14 cellular contexts compared by ENCODE assay signal in the genomic region with DNA sequence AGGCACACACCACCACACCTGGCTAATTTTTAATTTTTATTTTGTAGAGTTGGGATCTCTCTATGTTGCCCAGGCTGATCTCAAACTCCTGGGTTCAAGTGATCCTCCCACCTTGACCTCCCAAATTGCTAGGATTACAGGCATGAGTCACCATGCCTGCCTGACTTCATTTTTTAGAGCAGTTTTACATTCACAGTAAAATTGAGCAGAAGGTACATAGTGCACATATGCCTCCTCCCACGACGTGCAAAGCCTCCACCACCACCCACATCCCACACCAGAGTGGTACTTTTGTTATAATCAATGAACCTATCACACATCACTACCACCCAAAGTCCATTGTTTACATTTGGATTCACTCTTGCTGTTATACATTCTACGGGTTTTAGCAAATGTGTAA.
"Had no signal": no experiment of that assay in that cellular context is flagged by ENCODE, and none has a peak within 500 bp of the region (broad histone marks: within the 10 kb centered on the region; RNA-seq: fewer than 3 reads in every experiment).

No MANE protein-coding gene starts in this region.

- ATAC-seq: left lobe of liver had no signal

- H3K36me3 Mint-ChIP-seq: naive B cell had no signal

- H3K27ac Mint-ChIP-seq: nephron progenitor cell had no signal

- H3K4me3 Mint-ChIP-seq: naive B cell, nephron progenitor cell had no signal

- H3K27ac ChIP-seq: coronary artery, upper lobe of left lung had no signal

- H3K36me3 ChIP-seq: upper lobe of left lung had no signal

- H3K4me3 ChIP-seq: coronary artery, upper lobe of left lung had no signal

- H3K9me3 ChIP-seq: upper lobe of left lung had no signal

- H3K27me3 ChIP-seq: upper lobe of left lung had no signal

- DNase-seq: central memory CD4-positive, alpha-beta T cell; effector CD4-positive, alpha-beta T cell; foreskin melanocyte; hippocampal formation; mammary epithelial cell; midbrain; naive B cell; nephron progenitor cell; small intestine; stimulated activated CD4-positive, alpha-beta T cell treated with anti-CD3 and anti-CD28 coated beads, Interleukin-2, amount 100 ng/mL, for 48 hours; stimulated activated naive CD4-positive, alpha-beta T cell treated with Interleukin-2 at 50 U/mL for 16 hours; upper lobe of left lung had no signal
